ENCODE assay signal across 8 cellular contexts in the genomic region with DNA sequence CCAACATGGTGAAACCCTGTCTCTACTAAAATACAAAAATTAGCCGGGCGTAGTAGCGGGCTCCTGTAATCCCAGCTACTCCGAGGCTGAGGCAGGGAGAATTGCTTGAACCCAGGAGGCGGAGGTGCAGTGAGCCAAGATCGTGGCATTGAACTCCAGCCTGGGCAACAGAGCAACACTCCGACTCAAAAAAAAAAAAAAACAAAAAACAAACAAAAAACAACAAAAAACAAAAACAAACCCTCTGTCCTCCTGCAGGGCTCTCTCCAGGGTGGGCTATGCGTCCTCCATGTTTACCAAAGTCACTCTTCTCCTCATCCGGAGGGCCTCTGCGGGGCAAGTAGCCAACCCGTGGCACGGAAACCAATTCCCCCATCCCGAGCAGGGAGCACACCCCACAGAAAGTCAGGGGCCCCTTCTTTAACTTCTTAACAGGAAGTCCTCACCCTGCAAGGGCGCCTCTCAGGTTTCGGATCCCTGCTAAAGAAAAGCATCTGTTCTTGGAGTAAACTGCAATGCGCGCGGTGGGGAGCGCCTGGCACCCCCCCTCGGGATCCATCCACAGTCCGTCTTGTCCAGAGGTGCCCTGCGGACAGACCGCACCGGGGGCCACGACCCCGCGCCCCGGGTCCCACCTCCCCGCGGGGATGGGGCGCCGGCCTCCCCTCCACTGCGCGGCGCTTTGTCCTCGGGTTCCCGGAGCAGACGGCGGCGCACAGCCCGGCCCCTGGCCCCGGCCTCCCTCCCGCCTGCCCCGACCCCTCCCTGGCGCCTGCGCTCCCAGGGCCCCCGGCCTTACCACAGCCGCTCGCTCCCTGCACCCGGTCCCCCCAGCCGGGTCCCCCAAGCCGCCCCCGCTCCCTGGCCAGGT. TPM values are rescaled to one million over a fixed set of nuclear protein-coding genes. Genes with fewer than 3 reads are reported as not detected.
DNase-seq lines count a peak whose midpoint lies in the region; ATAC-seq and TF ChIP-seq lines count a peak whose summit lies in the region.

No MANE protein-coding gene starts in this region.

- H3K27me3 ChIP-seq in MG63, result no peaks in the 10 kb centered on the region
- H3K27me3 ChIP-seq in esophagus (ENCODE audit: control insufficient read depth in 1 of 2, insufficient read depth in 2 of 2, low read length in 2 of 2), result no peaks in the 10 kb centered on the region

- H3K9me3 Mint-ChIP-seq in type B pancreatic cell, result no peaks in the 10 kb centered on the region

- H3K4me1 Mint-ChIP-seq in type B pancreatic cell (ENCODE audit: unreplicated experiment), result peaks cover 40% of the 10 kb centered on the region

- ATAC-seq in GM19328 (IDR thresholded peaks at IDR 0.05; ENCODE audit: unreplicated experiment) (peak; percentile 17), GM18861 (IDR thresholded peaks at IDR 0.05; ENCODE audit: unreplicated experiment) (no peak)

- H3K27ac ChIP-seq in esophagus (ENCODE audit: low read depth in 2 of 2, low read length in 1 of 2), result peak overlapping the region; percentile 89 to 90

- H3K27ac Mint-ChIP-seq in type B pancreatic cell, result peak overlapping the region; percentile 84

- DNase-seq in AG04449 (ENCODE audit: low read depth, low spot score), result no peak
- peak; percentile 30 for DNase-seq in MG63
- peak; percentile 74 for DNase-seq in activated CD8-positive, alpha-beta memory T cell treated with anti-CD3 and anti-CD28 coated beads, Interleukin-2, amount 50 U/mL, for 48 hours
- DNase-seq in myocyte (ENCODE audit: low read depth), result peak; percentile 43
- no peak for DNase-seq in type B pancreatic cell (ENCODE audit: extremely low spot score, unreplicated experiment)

- 4% methylated on average over 41 to 53 of the region's 53 CpGs for WGBS in esophagus, 2 donors

- no peaks in the 10 kb centered on the region for H3K9me3 ChIP-seq in MG63
- H3K9me3 ChIP-seq in esophagus (ENCODE audit: control insufficient read depth in 2 of 2, insufficient read depth in 1 of 2, low read depth in 1 of 2, low read length in 1 of 2), result no peaks in the 10 kb centered on the region

- peaks cover 7 to 32% of the 10 kb centered on the region in 2 donors for H3K4me1 ChIP-seq in esophagus (ENCODE audit: control insufficient read depth in 2 of 2, insufficient read depth in 2 of 2, low read length in 1 of 2)

- no peaks in the 10 kb centered on the region for H3K27me3 Mint-ChIP-seq in type B pancreatic cell

- TF ChIP-seq CTCF in AG04449 (IDR thresholded peaks at IDR 0.05; ENCODE audit: insufficient read depth, low read length, missing control alignments), result no peak
- no peak for TF ChIP-seq CTCF in type B pancreatic cell (conservative IDR thresholded peaks at IDR 0.05)

- POLR2A ChIA-PET in AG04449 (lab: Yijun Ruan, JAX), result no interaction called here

- peak overlapping the region; percentile 69 for H3K4me3 ChIP-seq in AG04449 (ENCODE audit: low read depth, low read length)
- peak overlapping the region; percentile 68 for H3K4me3 ChIP-seq in MG63
- H3K4me3 ChIP-seq in esophagus (ENCODE audit: low read depth in 1 of 2, low read length in 2 of 2), result peak overlapping the region; percentile 59 to 91

- CTCF ChIA-PET in AG04449 (lab: Yijun Ruan, JAX), result interaction anchor here (1.0 kb wide), 1 partner anchor 174 kb away, joined by 3 read pairs; no protein-coding TSS in a partner anchor

- H3K36me3 ChIP-seq in MG63, result no peaks in the 10 kb centered on the region; the same call in 1 of the 2 replicates
- no peaks in the 10 kb centered on the region for H3K36me3 ChIP-seq in esophagus (ENCODE audit: control insufficient read depth in 2 of 2, insufficient read depth in 2 of 2, low read length in 1 of 2)

- H3K4me3 Mint-ChIP-seq in type B pancreatic cell, result peak overlapping the region; percentile 97

- H3K36me3 Mint-ChIP-seq in type B pancreatic cell, result no peaks in the 10 kb centered on the region

RNA-seq across cellular contexts. Expression of gene CERK, which starts 0.7 kb away (rescaled TPM):
- 23.6 and 30.1 TPM in 2 replicates for total RNA-seq in MG63 (2014; rRNA removed; shearing (Covaris generic); ENCODE audit: low replicate concordance)
- polyA plus RNA-seq in esophagus, result 10 to 100 TPM in 1 of 2 donors, 1 to 10 TPM in 1; 8.7 to 13.4 TPM
- 32.9 and 34.9 TPM in 2 replicates for total RNA-seq in myocyte
- 27.5 TPM for polyA plus RNA-seq in myocyte (2012)
- 43.3 and 67.5 TPM in 2 replicates for total RNA-seq in type B pancreatic cell (ENCODE audit: low replicate concordance)

RNA-seq across cellular contexts. Expression of gene TBC1D22A, which starts 25.1 kb away (rescaled TPM):
- 14.5 and 18.2 TPM in 2 replicates for total RNA-seq in MG63 (2014; rRNA removed; shearing (Covaris generic); ENCODE audit: low replicate concordance)
- 10 to 100 TPM; 15.1 to 17.4 TPM for polyA plus RNA-seq in esophagus
- total RNA-seq in myocyte, result 15.9 and 21.8 TPM in 2 replicates
- 27.4 TPM for polyA plus RNA-seq in myocyte (2012)
- 16.2 and 24.6 TPM in 2 replicates for total RNA-seq in type B pancreatic cell (ENCODE audit: low replicate concordance)

Comparison
In these comparisons a context has a peak if more than half of its experiments do, and no peak if none do; other contexts are left out.
1. DNase-seq: peak in MG63 (single experiment), activated CD8-positive, alpha-beta memory T cell treated with anti-CD3 and anti-CD28 coated beads, Interleukin-2, amount 50 U/mL, for 48 hours (single experiment) and myocyte (single experiment); none in AG04449 (single experiment) and type B pancreatic cell (single experiment).
2. Peak in every context shown above with its lines, with median percentiles within 50 percentile points of each other: H3K4me3 ChIP-seq.